Comparison of ENCODE assay signal across 8 cellular contexts in the genomic region with DNA sequence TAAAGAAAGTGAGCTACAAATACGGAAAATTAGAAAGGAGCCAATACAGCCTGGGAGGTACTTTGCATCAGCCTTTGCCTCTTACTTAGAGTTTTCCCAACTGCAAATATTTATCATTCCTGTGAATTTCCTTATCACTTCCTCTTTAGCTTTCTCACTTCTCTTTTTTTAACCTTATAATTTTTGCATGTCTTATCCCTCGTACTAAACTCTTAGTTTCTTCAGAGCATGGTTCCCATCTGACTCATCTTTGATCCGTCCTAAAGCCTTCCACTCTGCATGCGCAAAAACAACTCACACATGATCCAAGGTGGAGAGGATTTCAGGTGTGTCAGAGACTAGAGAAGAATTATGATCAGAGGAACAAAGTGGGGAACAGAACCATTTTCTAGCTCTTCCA. TPM values are rescaled to one million over a fixed set of nuclear protein-coding genes. Genes with fewer than 3 reads are reported as not detected.
DNase-seq lines count a peak whose midpoint lies in the region; ATAC-seq, FAIRE-seq and TF ChIP-seq lines count a peak whose summit lies in the region.

No MANE protein-coding gene starts in this region.

- peak overlapping the region; percentile 91 for H3K4me2 ChIP-seq in endothelial cell of umbilical vein (ENCODE audit: insufficient read depth, low read length)

- H3K4me3 ChIP-seq in endothelial cell of umbilical vein (replicated peaks in 1 of 3; ENCODE audit: insufficient read depth in 1 of 3, low read depth in 1 of 3, low read length in 3 of 3) (no peak overlapping the region), vagina (no peak overlapping the region)

- peak; percentile 50 for ATAC-seq in GM21576 (IDR thresholded peaks at IDR 0.05; ENCODE audit: unreplicated experiment)

- dilution Hi-C loops in endothelial cell of umbilical vein (cut with MboI; ENCODE audit: extremely low pct_ligation_motif_present, low sequenced_read_pairs) = no loop called here

- H3K9ac ChIP-seq in endothelial cell of umbilical vein (replicated peaks; ENCODE audit: extremely low read depth, insufficient read depth, low read length) = no peak overlapping the region

- H4K20me1 ChIP-seq in endothelial cell of umbilical vein (replicated peaks; ENCODE audit: control insufficient read depth, extremely low read depth, insufficient read depth, low read length) = peaks cover 1% of the 10 kb centered on the region

- intact Hi-C loops in endothelial cell of umbilical vein (cut with micrococcal nuclease) = no loop called here
- intact Hi-C loops in vagina (cut with DNase I) = no loop called here

- H3K4me1 ChIP-seq in endothelial cell of umbilical vein (ENCODE audit: control insufficient read depth, extremely low read depth, insufficient read depth, low read length) (peaks cover 36% of the 10 kb centered on the region), vagina (peaks cover 13% of the 10 kb centered on the region)

- no TSS peak for BruUV-seq in endothelial cell of umbilical vein (replicated peaks; lab: Mats Ljungman, UMichigan)

- TF ChIP-seq CTCF in endothelial cell of umbilical vein (IDR thresholded peaks at IDR 0.05; ENCODE audit: extremely low read depth in 1 of 2, insufficient read depth in 1 of 2, low read depth in 1 of 2, low read length in 2 of 2) (no peak), vagina (IDR thresholded peaks at IDR 0.05) (no peak)

- peak; percentile 15 for FAIRE-seq in endothelial cell of umbilical vein (lab: Jason Lieb, UNC)

- DNase-seq in EL (peak; percentile 72), KBM-7 (peak; percentile 61), endothelial cell of umbilical vein (ENCODE audit: low read depth, low spot score) (peak; percentile 32), vagina (ENCODE audit: extremely low spot score in 2 of 2) (no peak), epidermal melanocyte (ENCODE audit: insufficient read length, low spot score) (no peak), NCI-H510A treated with DMSO at 0.1 percent for 48 hours (lab: John Stamatoyannopoulos, UW) (no peak)
- DNase-seq in activated naive CD4-positive, alpha-beta T cell (lab: John Stamatoyannopoulos, UW) = no peak

- no peaks in the 10 kb centered on the region for H3K27me3 ChIP-seq in endothelial cell of umbilical vein (ENCODE audit: control insufficient read depth in 2 of 2, insufficient read depth in 2 of 2, low read length in 2 of 2)
- H3K27me3 ChIP-seq in vagina = no peaks in the 10 kb centered on the region

- no peak overlapping the region for H3K27ac ChIP-seq in endothelial cell of umbilical vein (ENCODE audit: insufficient read depth, low read depth, low read length)
- H3K27ac ChIP-seq in vagina = no peak overlapping the region

- POLR2A ChIA-PET in endothelial cell of umbilical vein (lab: Charles Lee) = interaction anchor here (0.6 to 2.7 kb wide), 3 partner anchors 10 to 259 kb away, joined by 3 to 17 read pairs (median 4); a partner anchor contains a TSS

- H2AFZ ChIP-seq in endothelial cell of umbilical vein (ENCODE audit: low read depth, low read length) = no peak overlapping the region

- in situ Hi-C loops in KBM-7 (cut with MboI; ENCODE audit: low pct_unique_long_range_greater_than_20kb, low sequenced_read_pairs) = no loop called here

- CTCF ChIA-PET in endothelial cell of umbilical vein (lab: Charles Lee) = interaction anchor here (1.1 to 1.8 kb wide), 6 partner anchors 9 to 374 kb away, joined by 3 to 8 read pairs (median 5); a partner anchor contains a TSS

- H3K79me2 ChIP-seq in endothelial cell of umbilical vein (ENCODE audit: control insufficient read depth, insufficient read depth, low read length) = peaks cover 25% of the 10 kb centered on the region

- H3K9me1 ChIP-seq in endothelial cell of umbilical vein (replicated peaks; ENCODE audit: control insufficient read depth, extremely low read depth, insufficient read depth, low read length) = no peaks in the 10 kb centered on the region

- H3K36me3 ChIP-seq in endothelial cell of umbilical vein (ENCODE audit: control insufficient read depth in 2 of 2, extremely low read depth in 1 of 2, insufficient read depth in 2 of 2, low read length in 2 of 2) (peaks cover 0 to 4% of the 10 kb centered on the region in 2 experiments), vagina (peaks cover 0 to 10% of the 10 kb centered on the region in 2 donors)

- H3K9me3 ChIP-seq in endothelial cell of umbilical vein (replicated peaks; ENCODE audit: control insufficient read depth, insufficient read depth, low read length) = no peaks in the 10 kb centered on the region
- H3K9me3 ChIP-seq in vagina = no peaks in the 10 kb centered on the region

- TF ChIP-seq POLR2A in endothelial cell of umbilical vein (IDR thresholded peaks at IDR 0.05; ENCODE audit: low read depth, low read length) (no peak), vagina (IDR thresholded peaks at IDR 0.05) (no peak)

TF ChIP-seq in endothelial cell of umbilical vein, 7 proteins besides CTCF, POLR2A, EP300 and RAD21:
- TF ChIP-seq JUN (IDR thresholded peaks at IDR 0.05; ENCODE audit: borderline replicate concordance, insufficient read depth, insufficient read length, low read depth) = no peak

RNA-seq across cellular contexts. Expression of a gene that starts 9.6 kb away (rescaled TPM):
- total RNA-seq in endothelial cell of umbilical vein (12.7 and 21.8 TPM in 2 replicates), vagina (6.6 TPM)
- polyA plus RNA-seq in endothelial cell of umbilical vein = 7.7 and 14.3 TPM in 2 replicates
- polyA plus RNA-seq in endothelial cell of umbilical vein (2011; cell fraction: cytosol; rRNA removed) = 13.7 and 15.0 TPM in 2 replicates
- 8.4 and 13.5 TPM in 2 replicates for polyA plus RNA-seq in endothelial cell of umbilical vein (2011; cell fraction: nucleus; rRNA removed)
- 34.1 and 59.0 TPM in 2 replicates for polyA plus RNA-seq in endothelial cell of umbilical vein (2012)
- polyA minus RNA-seq in endothelial cell of umbilical vein = 3.6 TPM in 2 replicates
- polyA minus RNA-seq in endothelial cell of umbilical vein (2011; cell fraction: cytosol; rRNA and poly(A)+ RNA removed) = 2.4 TPM
- 4.7 and 5.5 TPM in 2 replicates for polyA minus RNA-seq in endothelial cell of umbilical vein (2011; cell fraction: nucleus; rRNA and poly(A)+ RNA removed)

RNA-seq across cellular contexts. Expression of a gene that starts 57.3 kb away (rescaled TPM):
- total RNA-seq in endothelial cell of umbilical vein = 179 and 180 TPM in 2 replicates
- 47.5 and 58.3 TPM in 2 replicates for polyA plus RNA-seq in endothelial cell of umbilical vein
- polyA plus RNA-seq in endothelial cell of umbilical vein (2011; cell fraction: cytosol; rRNA removed) = 54.8 and 55.8 TPM in 2 replicates
- 85.6 and 122 TPM in 2 replicates for polyA plus RNA-seq in endothelial cell of umbilical vein (2011; cell fraction: nucleus; rRNA removed)
- 80.0 and 108 TPM in 2 replicates for polyA plus RNA-seq in endothelial cell of umbilical vein (2012)
- 163 and 192 TPM in 2 replicates for polyA minus RNA-seq in endothelial cell of umbilical vein
- 137 TPM for polyA minus RNA-seq in endothelial cell of umbilical vein (2011; cell fraction: cytosol; rRNA and poly(A)+ RNA removed)
- 189 and 207 TPM in 2 replicates for polyA minus RNA-seq in endothelial cell of umbilical vein (2011; cell fraction: nucleus; rRNA and poly(A)+ RNA removed)
- 140 TPM for total RNA-seq in vagina

RNA-seq across cellular contexts. Expression of a gene that starts 59.9 kb away (rescaled TPM):
- total RNA-seq in endothelial cell of umbilical vein = 0.20 and 0.53 TPM in 2 replicates
- 0.08 and 0.19 TPM in 2 replicates for polyA plus RNA-seq in endothelial cell of umbilical vein
- 0.06 and 0.09 TPM in 2 replicates for polyA plus RNA-seq in endothelial cell of umbilical vein (2011; cell fraction: cytosol; rRNA removed)
- 0.11 and 0.62 TPM in 2 replicates for polyA plus RNA-seq in endothelial cell of umbilical vein (2011; cell fraction: nucleus; rRNA removed)
- polyA plus RNA-seq in endothelial cell of umbilical vein (2012) = 0.21 and 1.2 TPM in 2 replicates
- 1.8 and 2.4 TPM in 2 replicates for polyA minus RNA-seq in endothelial cell of umbilical vein
- polyA minus RNA-seq in endothelial cell of umbilical vein (2011; cell fraction: cytosol; rRNA and poly(A)+ RNA removed) = not detected
- polyA minus RNA-seq in endothelial cell of umbilical vein (2011; cell fraction: nucleus; rRNA and poly(A)+ RNA removed) = 0.87 and 1.8 TPM in 2 replicates
- total RNA-seq in vagina = 0.74 TPM

Comparison
In these comparisons a context has a peak if more than half of its experiments do, and no peak if none do; other contexts are left out.
1. DNase-seq: peak in EL (single experiment), KBM-7 (single experiment) and endothelial cell of umbilical vein (single experiment); none in vagina (0 of 2), activated naive CD4-positive, alpha-beta T cell (0 of 4), epidermal melanocyte (single experiment) and NCI-H510A treated with DMSO at 0.1 percent for 48 hours (single experiment).